27 cellular contexts compared by ENCODE assay signal in genomic region chr3:168506589-168506988, GRCh38.
"Had no signal": no experiment of that assay in that cellular context is flagged by ENCODE, and none has a peak within 500 bp of the region (broad histone marks: within the 10 kb centered on the region; RNA-seq: fewer than 3 reads in every experiment).

No MANE protein-coding gene starts in this region.

- H3K4me1 ChIP-seq: colonic mucosa, esophagus squamous epithelium, gastrocnemius medialis, heart right ventricle, left lung, lower lobe of right lung had no signal

- H3K27ac Mint-ChIP-seq: dendritic cell treated with granulocyte-macrophage colony-stimulating factor and Interleukin-4, amounts not matched to agents 40 ng/mL and 50 ng/mL, for 4 days; effector memory CD8-positive, alpha-beta T cell; endodermal cell; memory B cell had no signal

- DNase-seq: colonic mucosa; cortex of kidney; effector CD8-positive, alpha-beta T cell; effector memory CD8-positive, alpha-beta T cell; endodermal cell; erythroblast; esophagus squamous epithelium; foreskin fibroblast; foreskin melanocyte; gastrocnemius medialis; glutamatergic neuron; head of caudate nucleus; heart right ventricle; hippocampal formation; left cardiac atrium; left lung; left ventricle myocardium superior; lower lobe of right lung; mesendoderm; mucosa of descending colon had no signal

- H3K4me1 Mint-ChIP-seq: endodermal cell, memory B cell had no signal

- H3K36me3 Mint-ChIP-seq: memory B cell had no signal

- H3K4me3 ChIP-seq: colonic mucosa, esophagus squamous epithelium, gastrocnemius medialis, heart right ventricle, left lung, lower lobe of right lung, mucosa of descending colon had no signal

- H3K27me3 ChIP-seq: colonic mucosa, esophagus squamous epithelium, gastrocnemius medialis, left lung had no signal

- H3K9me3 ChIP-seq: colonic mucosa, esophagus squamous epithelium, gastrocnemius medialis, heart right ventricle, left lung, lower lobe of right lung, mucosa of descending colon had no signal

- H3K36me3 ChIP-seq: colonic mucosa, esophagus squamous epithelium, gastrocnemius medialis, heart right ventricle, left lung, lower lobe of right lung had no signal

- H3K27ac ChIP-seq: colonic mucosa, epithelial cell of prostate, esophagus squamous epithelium, gastrocnemius medialis, heart right ventricle, left lung, lower lobe of right lung had no signal

- H3K9me3 Mint-ChIP-seq: dendritic cell treated with granulocyte-macrophage colony-stimulating factor and Interleukin-4, amounts not matched to agents 40 ng/mL and 50 ng/mL, for 4 days; endodermal cell had no signal

- ATAC-seq: effector memory CD8-positive, alpha-beta T cell; esophagus mucosa; gastrocnemius medialis; heart right ventricle; left cardiac atrium; left lung; left ventricle myocardium superior; lower lobe of right lung; mucosa of descending colon had no signal

- H3K4me3 Mint-ChIP-seq: dendritic cell treated with granulocyte-macrophage colony-stimulating factor and Interleukin-4, amounts not matched to agents 40 ng/mL and 50 ng/mL, for 4 days; effector memory CD8-positive, alpha-beta T cell; endodermal cell; memory B cell had no signal

- H3K27me3 Mint-ChIP-seq: dendritic cell treated with granulocyte-macrophage colony-stimulating factor and Interleukin-4, amounts not matched to agents 40 ng/mL and 50 ng/mL, for 4 days; effector memory CD8-positive, alpha-beta T cell; memory B cell had no signal

- FAIRE-seq: endometrium, islet of Langerhans, keratinocyte had no signal
